In genomic region chr6:24494726-24495515, GRCh38 we compare ENCODE assay signal across 1 cellular context.
TF ChIP-seq lines count a peak whose summit lies in the region.

Gene ALDH5A1 (plus strand): TSS chr6:24494969. CDS start chr6:24494997, 28 bp downstream.

TF ChIP-seq in HepG2, 621 proteins besides CTCF, POLR2A, EP300 and RAD21 (continued from another document and continues in another):
- TF ChIP-seq THAP9 (CRISPR knock-in tag; IDR thresholded peaks at IDR 0.05; ENCODE audit: borderline replicate concordance) (peak; percentile 70; the same call in 1 of the 2 replicates), CREM (IDR thresholded peaks at IDR 0.05) (no peak), CREM (CRISPR knock-in tag; IDR thresholded peaks at IDR 0.05) (no peak), IKZF5 (CRISPR knock-in tag; IDR thresholded peaks at IDR 0.05) (0 out of 2 replicates have a peak, but pooled peaks have one; percentile 7), PHF20 (CRISPR knock-in tag; IDR thresholded peaks at IDR 0.05) (peak; percentile 61), ATF7-NPFF (CRISPR knock-in tag; IDR thresholded peaks at IDR 0.05; ENCODE audit: low read depth) (peak; percentile 84; the same call in 1 of the 2 replicates), ZNF18 (CRISPR knock-in tag; IDR thresholded peaks at IDR 0.05; ENCODE audit: insufficient replicate concordance) (no peak), STAG1 (CRISPR knock-in tag; IDR thresholded peaks at IDR 0.05) (peak; percentile 70), SATB2 (CRISPR knock-in tag; IDR thresholded peaks at IDR 0.05) (no peak; the same call in 1 of the 2 replicates), PRPF4 (IDR thresholded peaks at IDR 0.05; ENCODE audit: low read depth, low read length, poor library complexity, severe bottlenecking) (no peak), BORCS8-MEF2B (CRISPR knock-in tag; IDR thresholded peaks at IDR 0.05) (no peak; the same call in none of the 2 replicates), JARID2 (CRISPR knock-in tag; IDR thresholded peaks at IDR 0.05; ENCODE audit: insufficient replicate concordance) (peak; percentile 17), ZFYVE20 (CRISPR knock-in tag; IDR thresholded peaks at IDR 0.05; ENCODE audit: borderline replicate concordance, low read depth) (no peak), TARDBP (CRISPR knock-in tag; IDR thresholded peaks at IDR 0.05) (no peak), PCBP1 (IDR thresholded peaks at IDR 0.05; ENCODE audit: borderline replicate concordance, low read depth, low read length) (no peak), HOXD1 (CRISPR knock-in tag; IDR thresholded peaks at IDR 0.05) (peak; percentile 52; the same call in 1 of the 2 replicates), ZNF343 (CRISPR knock-in tag; IDR thresholded peaks at IDR 0.05) (peak; percentile 94), ZSCAN31 (CRISPR knock-in tag; IDR thresholded peaks at IDR 0.05; ENCODE audit: low read depth) (peak; percentile 66), ZNF7 (CRISPR knock-in tag; IDR thresholded peaks at IDR 0.05) (no peak), SIX4 (CRISPR knock-in tag; IDR thresholded peaks at IDR 0.05) (0 out of 2 replicates have a peak, but pooled peaks have one; percentile 22), ZNF3 (CRISPR knock-in tag; IDR thresholded peaks at IDR 0.05) (peak; percentile 13; the same call in 1 of the 2 replicates), ZIK1 (CRISPR knock-in tag; IDR thresholded peaks at IDR 0.05; ENCODE audit: borderline replicate concordance, low read depth) (peak; percentile 69), CBX2 (IDR thresholded peaks at IDR 0.05; ENCODE audit: low read depth, low read length) (no peak), CBX2 (CRISPR knock-in tag; IDR thresholded peaks at IDR 0.05; ENCODE audit: low read depth) (0 out of 2 replicates have a peak, but pooled peaks have one; percentile 68), ZNF576 (CRISPR knock-in tag; IDR thresholded peaks at IDR 0.05) (no peak), NR2F6 (IDR thresholded peaks at IDR 0.05) (no peak), NR2F6 (CRISPR knock-in tag; IDR thresholded peaks at IDR 0.05) (peak; percentile 63), ZSCAN22 (CRISPR knock-in tag; IDR thresholded peaks at IDR 0.05) (peak; percentile 77; the same call in 1 of the 2 replicates), REL (CRISPR knock-in tag; conservative IDR thresholded peaks at IDR 0.05) (no peak), ZBED4 (CRISPR knock-in tag; IDR thresholded peaks at IDR 0.05; ENCODE audit: borderline replicate concordance) (peak; percentile 90), PAF1 (CRISPR knock-in tag; IDR thresholded peaks at IDR 0.05) (no peak), ZNF841 (CRISPR knock-in tag; IDR thresholded peaks at IDR 0.05; ENCODE audit: borderline replicate concordance) (no peak; the same call in 1 of the 2 replicates), KDM2A (CRISPR knock-in tag; IDR thresholded peaks at IDR 0.05; ENCODE audit: borderline replicate concordance, low read depth) (peak; percentile 94), ZNF839 (CRISPR knock-in tag; IDR thresholded peaks at IDR 0.05; ENCODE audit: borderline replicate concordance) (no peak), HNF4A (CRISPR knock-in tag; IDR thresholded peaks at IDR 0.05) (peak; percentile 88), GPN1 (CRISPR knock-in tag; IDR thresholded peaks at IDR 0.05; ENCODE audit: borderline replicate concordance) (no peak), ZBTB37 (CRISPR knock-in tag; IDR thresholded peaks at IDR 0.05) (no peak), ZNF280D (CRISPR knock-in tag; IDR thresholded peaks at IDR 0.05) (no peak), ATF2 (CRISPR knock-in tag; IDR thresholded peaks at IDR 0.05) (peak; percentile 79), ZNF816 (CRISPR knock-in tag; IDR thresholded peaks at IDR 0.05; ENCODE audit: borderline replicate concordance) (peak; percentile 78; the same call in 1 of the 2 replicates), STAT5B (CRISPR knock-in tag; IDR thresholded peaks at IDR 0.05) (0 out of 2 replicates have a peak, but pooled peaks have one; percentile 18), PTBP1 (IDR thresholded peaks at IDR 0.05; ENCODE audit: low read depth, low read length, poor library complexity, severe bottlenecking) (peak; percentile 87), MYPOP (CRISPR knock-in tag; IDR thresholded peaks at IDR 0.05) (peak; percentile 93), NAIF1 (CRISPR knock-in tag; IDR thresholded peaks at IDR 0.05; ENCODE audit: borderline replicate concordance) (no peak), NR1H2 (CRISPR knock-in tag; IDR thresholded peaks at IDR 0.05; ENCODE audit: borderline replicate concordance, low read depth) (no peak), SOX13 (IDR thresholded peaks at IDR 0.05) (no peak), SOX13 (CRISPR knock-in tag; conservative IDR thresholded peaks at IDR 0.05 in 1 of 2, IDR thresholded peaks at IDR 0.05 in 1 of 2) (peak in 1 of 2 experiments; percentile 48; a peak in 2 of 4 replicates), ZNF24 (IDR thresholded peaks at IDR 0.05) (no peak), ZNF570 (CRISPR knock-in tag; IDR thresholded peaks at IDR 0.05; ENCODE audit: borderline replicate concordance) (0 out of 2 replicates have a peak, but pooled peaks have one; percentile 12)
